ENCODE assay signal across 32 cellular contexts in genomic region chr13:52743569-52743968, GRCh38. TPM values are rescaled to one million over a fixed set of nuclear protein-coding genes. Genes with fewer than 3 reads are reported as not detected.
"Had no signal": no experiment of that assay in that cellular context is flagged by ENCODE, and none has a peak within 500 bp of the region (broad histone marks: within the 10 kb centered on the region; RNA-seq: fewer than 3 reads in every experiment).

No MANE protein-coding gene starts in this region.

- H3K4me2 ChIP-seq: neural progenitor cell, smooth muscle cell had no signal

- H3K79me2 ChIP-seq: parathyroid adenoma had no signal

- H2AFZ ChIP-seq: neural progenitor cell, parathyroid adenoma had no signal

- ATAC-seq: natural killer cell; psoas muscle; right cardiac atrium; sciatic nerve; stimulated activated memory B cell treated with anti-CD40 and anti-IgM and Interleukin-4, amounts not matched to agents 10 μg/mL and 1 μg/mL and 100 μg/mL, for 72 hours; stimulated activated naive CD8-positive, alpha-beta T cell treated with anti-CD3 and anti-CD28 coated beads, Interleukin-15, Interleukin-2, amounts not matched to agents 100 U/mL and 50 U/mL, for 24 hours had no signal

- H3K36me3 ChIP-seq: neural progenitor cell, ovary, spleen, stomach, thoracic aorta, thyroid gland, tibial nerve, upper lobe of left lung, vagina had no signal

- H3K9me3 ChIP-seq: ovary, psoas muscle, thoracic aorta, thyroid gland, tibial nerve, upper lobe of left lung, vagina had no signal

- H3K4me3 ChIP-seq: neural progenitor cell, ovary, psoas muscle, skin epidermis, smooth muscle cell, spleen, stomach, thoracic aorta, thyroid gland, tibial nerve, upper lobe of left lung, vagina had no signal

- DNase-seq: natural killer cell; occipital lobe; ovary; posterior cingulate gyrus; psoas muscle; right cardiac atrium; spleen; stimulated activated CD4-positive, alpha-beta T cell treated with anti-CD3 and anti-CD28 coated beads, Interleukin-12 subunit alpha, Interleukin-12 subunit beta, amount 100 ng/mL, for 4 hours; stimulated activated CD4-positive, alpha-beta T cell treated with anti-CD3 and anti-CD28 coated beads, Interleukin-1b, Interleukin-23, amount 100 ng/mL, for 48 hours; stimulated activated CD4-positive, alpha-beta T cell treated with anti-CD3 and anti-CD28 coated beads, Interleukin-4, amount 100 ng/mL, for 1 hour; stimulated activated CD4-positive, alpha-beta T cell treated with anti-CD3 and anti-CD28 coated beads, Interleukin-4, amount 100 ng/mL, for 4 hours; stimulated activated CD8-positive, alpha-beta memory T cell treated with anti-CD3 and anti-CD28 coated beads, Interleukin-4, amount 100 ng/mL, for 48 hours; stimulated activated naive CD4-positive, alpha-beta T cell; stimulated activated naive CD8-positive, alpha-beta T cell treated with anti-CD3 and anti-CD28 coated beads, Interleukin-15, Interleukin-2, amounts not matched to agents 100 U/mL and 50 U/mL, for 24 hours; stomach; thyroid gland; trophoblast cell; upper lobe of left lung had no signal

- H3K27me3 ChIP-seq: ovary, thyroid gland, vagina had no signal

- FAIRE-seq: urothelium cell line had no signal

- H3K9ac ChIP-seq: neural progenitor cell, parathyroid adenoma had no signal

- H3K4me1 ChIP-seq: parathyroid adenoma, psoas muscle had no signal

- H3K27ac ChIP-seq: neural progenitor cell, ovary, parathyroid adenoma, psoas muscle, skin epidermis, spleen, stomach, thoracic aorta, thyroid gland, tibial nerve, upper lobe of left lung, vagina had no signal

RNA-seq across cellular contexts. Expression of gene CNMD, which starts 3.9 kb away (rescaled TPM):
- total RNA-seq: natural killer cell, osteoblast, ovary, psoas muscle, renal cortical epithelial cell, right cardiac atrium, smooth muscle cell, spleen, stomach, thoracic aorta, tibial nerve, ureter, vagina had no signal
- polyA plus RNA-seq: neural cell, ovary, psoas muscle, smooth muscle cell, stomach had no signal
